In the genomic region with DNA sequence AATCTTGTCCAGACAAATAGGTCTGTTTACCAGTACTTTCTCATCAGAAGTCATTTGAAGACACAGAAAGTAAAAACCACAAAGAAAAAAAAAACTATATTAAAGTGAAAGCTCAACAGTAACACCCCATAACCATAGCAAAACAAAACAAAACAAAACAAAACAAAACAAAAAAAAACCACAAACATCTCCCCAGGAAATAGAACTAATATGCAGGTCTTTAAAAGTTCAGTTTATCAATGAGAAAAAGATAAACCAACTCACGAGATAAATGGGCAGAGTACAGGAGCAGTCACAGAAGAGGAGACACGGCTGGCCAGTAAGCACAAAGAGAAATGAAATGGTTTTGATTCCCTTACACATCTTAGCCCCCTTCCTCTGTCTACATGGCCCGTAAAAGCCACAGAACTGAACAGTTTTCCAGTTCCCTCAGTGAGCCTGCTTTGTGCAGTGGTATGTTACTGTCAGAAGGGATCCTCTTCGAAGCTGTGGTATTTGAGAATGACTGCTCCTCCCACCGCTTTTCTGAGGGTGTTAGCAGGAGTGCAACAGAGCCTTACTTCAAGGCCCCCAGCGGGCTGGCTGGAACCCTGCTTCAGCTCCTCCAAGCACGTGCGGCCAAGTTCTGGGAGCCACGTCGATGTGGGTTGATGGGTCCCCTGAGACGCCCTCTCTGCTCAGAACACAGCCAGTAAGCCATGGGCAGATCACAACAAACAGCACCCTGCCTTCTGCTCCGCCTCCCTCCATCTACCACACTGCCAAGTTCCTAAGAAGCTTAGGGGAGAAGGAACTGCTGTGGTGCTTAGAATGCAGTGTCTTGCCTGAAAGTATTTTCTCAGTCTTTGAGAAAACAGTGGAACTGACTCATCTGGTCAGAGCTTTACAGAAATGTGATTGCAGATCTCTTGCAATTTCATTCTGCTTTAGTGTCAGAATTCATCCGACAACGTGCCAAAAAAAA, we compare ENCODE assay signal across 1 cellular context.
TF ChIP-seq lines count a peak whose summit lies in the region.

No MANE protein-coding gene starts in this region.

TF ChIP-seq in HEK293, 187 proteins besides CTCF, POLR2A, EP300 and RAD21 (continued from another document and continues in another):
- TF ChIP-seq ZBTB20 (tag by site-specific recombination; IDR thresholded peaks at IDR 0.05) (peak; percentile 69), ZNF600 (tag by site-specific recombination; IDR thresholded peaks at IDR 0.05) (peak; percentile 92), ZNF292 (tag by site-specific recombination; IDR thresholded peaks at IDR 0.05; ENCODE audit: borderline replicate concordance, low read depth) (no peak), ZNF777 (tag by site-specific recombination; IDR thresholded peaks at IDR 0.05; ENCODE audit: borderline replicate concordance) (0 out of 2 replicates have a peak, but pooled peaks have one; percentile 25), PRDM1 (tag by site-specific recombination; IDR thresholded peaks at IDR 0.05) (peak; percentile 84), SETDB1 (IDR thresholded peaks at IDR 0.05; ENCODE audit: insufficient read length, low read length) (no peak), YY2 (tag by site-specific recombination; IDR thresholded peaks at IDR 0.05) (no peak), GLIS1 (tag by site-specific recombination; IDR thresholded peaks at IDR 0.05) (peak; percentile 90), FEZF1 (tag by site-specific recombination; IDR thresholded peaks at IDR 0.05) (no peak), TCF7L2 (IDR thresholded peaks at IDR 0.05; ENCODE audit: borderline replicate concordance, low read depth, low read length) (no peak), MYNN (tag by site-specific recombination; IDR thresholded peaks at IDR 0.05; ENCODE audit: borderline replicate concordance) (no peak), ZNF76 (tag by site-specific recombination; IDR thresholded peaks at IDR 0.05; ENCODE audit: borderline replicate concordance, low read depth) (peak; percentile 13; the same call in 1 of the 2 replicates), ZNF621 (tag by site-specific recombination; IDR thresholded peaks at IDR 0.05) (no peak), ZNF558 (tag by site-specific recombination; IDR thresholded peaks at IDR 0.05) (no peak), ZNF530 (tag by site-specific recombination; IDR thresholded peaks at IDR 0.05; ENCODE audit: low read depth) (no peak), ZNF37A (tag by site-specific recombination; IDR thresholded peaks at IDR 0.05) (no peak), ZNF664 (tag by site-specific recombination; IDR thresholded peaks at IDR 0.05) (no peak), ZXDB (tag by site-specific recombination; IDR thresholded peaks at IDR 0.05) (no peak), ZNF548 (tag by site-specific recombination; IDR thresholded peaks at IDR 0.05) (no peak), SP7 (tag by site-specific recombination; IDR thresholded peaks at IDR 0.05) (peak; percentile 73), OSR2 (tag by site-specific recombination; IDR thresholded peaks at IDR 0.05) (peak; percentile 73), RBAK (tag by site-specific recombination; IDR thresholded peaks at IDR 0.05) (no peak), ZNF266 (tag by site-specific recombination; IDR thresholded peaks at IDR 0.05; ENCODE audit: low read depth) (no peak), ZNF626 (tag by site-specific recombination; IDR thresholded peaks at IDR 0.05) (no peak), ZNF423 (tag by site-specific recombination; IDR thresholded peaks at IDR 0.05) (peak; percentile 78), SP3 (tag by site-specific recombination; IDR thresholded peaks at IDR 0.05) (no peak; the same call in 1 of the 2 replicates), ZNF248 (tag by site-specific recombination; IDR thresholded peaks at IDR 0.05) (no peak), ZNF670 (tag by site-specific recombination; IDR thresholded peaks at IDR 0.05; ENCODE audit: low read depth) (no peak)
- TF ChIP-seq, protein P1, sequence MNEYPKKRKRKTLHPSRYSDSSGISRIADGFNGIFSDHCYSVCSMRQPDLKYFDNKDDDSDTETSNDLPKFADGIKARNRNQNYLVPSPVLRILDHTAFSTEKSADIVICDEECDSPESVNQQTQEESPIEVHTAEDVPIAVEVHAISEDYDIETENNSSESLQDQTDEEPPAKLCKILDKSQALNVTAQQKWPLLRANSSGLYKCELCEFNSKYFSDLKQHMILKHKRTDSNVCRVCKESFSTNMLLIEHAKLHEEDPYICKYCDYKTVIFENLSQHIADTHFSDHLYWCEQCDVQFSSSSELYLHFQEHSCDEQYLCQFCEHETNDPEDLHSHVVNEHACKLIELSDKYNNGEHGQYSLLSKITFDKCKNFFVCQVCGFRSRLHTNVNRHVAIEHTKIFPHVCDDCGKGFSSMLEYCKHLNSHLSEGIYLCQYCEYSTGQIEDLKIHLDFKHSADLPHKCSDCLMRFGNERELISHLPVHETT (tag by site-specific recombination; IDR thresholded peaks at IDR 0.05): no peak
- TF ChIP-seq, protein P2, sequence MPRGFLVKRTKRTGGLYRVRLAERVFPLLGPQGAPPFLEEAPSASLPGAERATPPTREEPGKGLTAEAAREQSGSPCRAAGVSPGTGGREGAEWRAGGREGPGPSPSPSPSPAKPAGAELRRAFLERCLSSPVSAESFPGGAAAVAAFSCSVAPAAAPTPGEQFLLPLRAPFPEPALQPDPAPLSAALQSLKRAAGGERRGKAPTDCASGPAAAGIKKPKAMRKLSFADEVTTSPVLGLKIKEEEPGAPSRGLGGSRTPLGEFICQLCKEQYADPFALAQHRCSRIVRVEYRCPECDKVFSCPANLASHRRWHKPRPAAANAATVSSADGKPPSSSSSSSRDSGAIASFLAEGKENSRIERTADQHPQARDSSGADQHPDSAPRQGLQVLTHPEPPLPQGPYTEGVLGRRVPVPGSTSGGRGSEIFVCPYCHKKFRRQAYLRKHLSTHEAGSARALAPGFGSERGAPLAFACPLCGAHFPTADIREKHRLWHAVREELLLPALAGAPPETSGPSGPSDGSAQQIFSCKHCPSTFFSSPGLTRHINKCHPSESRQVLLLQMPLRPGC (tag by site-specific recombination; IDR thresholded peaks at IDR 0.05): no peak
- TF ChIP-seq, protein P3, sequence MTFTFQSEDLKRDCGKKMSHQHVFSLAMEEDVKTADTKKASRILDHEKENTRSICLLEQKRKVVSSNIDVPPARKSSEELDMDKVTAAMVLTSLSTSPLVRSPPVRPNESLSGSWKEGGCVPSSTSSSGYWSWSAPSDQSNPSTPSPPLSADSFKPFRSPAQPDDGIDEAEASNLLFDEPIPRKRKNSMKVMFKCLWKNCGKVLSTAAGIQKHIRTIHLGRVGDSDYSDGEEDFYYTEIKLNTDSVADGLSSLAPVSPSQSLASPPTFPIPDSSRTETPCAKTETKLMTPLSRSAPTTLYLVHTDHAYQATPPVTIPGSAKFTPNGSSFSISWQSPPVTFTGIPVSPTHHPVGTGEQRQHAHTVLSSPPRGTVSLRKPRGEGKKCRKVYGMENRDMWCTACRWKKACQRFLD (tag by site-specific recombination; IDR thresholded peaks at IDR 0.05): no peak
- TF ChIP-seq, protein P4, sequence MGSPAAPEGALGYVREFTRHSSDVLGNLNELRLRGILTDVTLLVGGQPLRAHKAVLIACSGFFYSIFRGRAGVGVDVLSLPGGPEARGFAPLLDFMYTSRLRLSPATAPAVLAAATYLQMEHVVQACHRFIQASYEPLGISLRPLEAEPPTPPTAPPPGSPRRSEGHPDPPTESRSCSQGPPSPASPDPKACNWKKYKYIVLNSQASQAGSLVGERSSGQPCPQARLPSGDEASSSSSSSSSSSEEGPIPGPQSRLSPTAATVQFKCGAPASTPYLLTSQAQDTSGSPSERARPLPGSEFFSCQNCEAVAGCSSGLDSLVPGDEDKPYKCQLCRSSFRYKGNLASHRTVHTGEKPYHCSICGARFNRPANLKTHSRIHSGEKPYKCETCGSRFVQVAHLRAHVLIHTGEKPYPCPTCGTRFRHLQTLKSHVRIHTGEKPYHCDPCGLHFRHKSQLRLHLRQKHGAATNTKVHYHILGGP (tag by site-specific recombination; IDR thresholded peaks at IDR 0.05): no peak
- TF ChIP-seq, protein P5, sequence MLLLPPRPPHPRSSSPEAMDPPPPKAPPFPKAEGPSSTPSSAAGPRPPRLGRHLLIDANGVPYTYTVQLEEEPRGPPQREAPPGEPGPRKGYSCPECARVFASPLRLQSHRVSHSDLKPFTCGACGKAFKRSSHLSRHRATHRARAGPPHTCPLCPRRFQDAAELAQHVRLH (tag by site-specific recombination; IDR thresholded peaks at IDR 0.05): no peak
- TF ChIP-seq, protein P6, sequence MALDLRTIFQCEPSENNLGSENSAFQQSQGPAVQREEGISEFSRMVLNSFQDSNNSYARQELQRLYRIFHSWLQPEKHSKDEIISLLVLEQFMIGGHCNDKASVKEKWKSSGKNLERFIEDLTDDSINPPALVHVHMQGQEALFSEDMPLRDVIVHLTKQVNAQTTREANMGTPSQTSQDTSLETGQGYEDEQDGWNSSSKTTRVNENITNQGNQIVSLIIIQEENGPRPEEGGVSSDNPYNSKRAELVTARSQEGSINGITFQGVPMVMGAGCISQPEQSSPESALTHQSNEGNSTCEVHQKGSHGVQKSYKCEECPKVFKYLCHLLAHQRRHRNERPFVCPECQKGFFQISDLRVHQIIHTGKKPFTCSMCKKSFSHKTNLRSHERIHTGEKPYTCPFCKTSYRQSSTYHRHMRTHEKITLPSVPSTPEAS (tag by site-specific recombination; IDR thresholded peaks at IDR 0.05): 0 out of 2 replicates have a peak, but pooled peaks have one; percentile 26
- TF ChIP-seq, protein P7, sequence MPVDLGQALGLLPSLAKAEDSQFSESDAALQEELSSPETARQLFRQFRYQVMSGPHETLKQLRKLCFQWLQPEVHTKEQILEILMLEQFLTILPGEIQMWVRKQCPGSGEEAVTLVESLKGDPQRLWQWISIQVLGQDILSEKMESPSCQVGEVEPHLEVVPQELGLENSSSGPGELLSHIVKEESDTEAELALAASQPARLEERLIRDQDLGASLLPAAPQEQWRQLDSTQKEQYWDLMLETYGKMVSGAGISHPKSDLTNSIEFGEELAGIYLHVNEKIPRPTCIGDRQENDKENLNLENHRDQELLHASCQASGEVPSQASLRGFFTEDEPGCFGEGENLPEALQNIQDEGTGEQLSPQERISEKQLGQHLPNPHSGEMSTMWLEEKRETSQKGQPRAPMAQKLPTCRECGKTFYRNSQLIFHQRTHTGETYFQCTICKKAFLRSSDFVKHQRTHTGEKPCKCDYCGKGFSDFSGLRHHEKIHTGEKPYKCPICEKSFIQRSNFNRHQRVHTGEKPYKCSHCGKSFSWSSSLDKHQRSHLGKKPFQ (tag by site-specific recombination; IDR thresholded peaks at IDR 0.05): no peak
- TF ChIP-seq, protein P8, sequence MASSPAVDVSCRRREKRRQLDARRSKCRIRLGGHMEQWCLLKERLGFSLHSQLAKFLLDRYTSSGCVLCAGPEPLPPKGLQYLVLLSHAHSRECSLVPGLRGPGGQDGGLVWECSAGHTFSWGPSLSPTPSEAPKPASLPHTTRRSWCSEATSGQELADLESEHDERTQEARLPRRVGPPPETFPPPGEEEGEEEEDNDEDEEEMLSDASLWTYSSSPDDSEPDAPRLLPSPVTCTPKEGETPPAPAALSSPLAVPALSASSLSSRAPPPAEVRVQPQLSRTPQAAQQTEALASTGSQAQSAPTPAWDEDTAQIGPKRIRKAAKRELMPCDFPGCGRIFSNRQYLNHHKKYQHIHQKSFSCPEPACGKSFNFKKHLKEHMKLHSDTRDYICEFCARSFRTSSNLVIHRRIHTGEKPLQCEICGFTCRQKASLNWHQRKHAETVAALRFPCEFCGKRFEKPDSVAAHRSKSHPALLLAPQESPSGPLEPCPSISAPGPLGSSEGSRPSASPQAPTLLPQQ (tag by site-specific recombination; IDR thresholded peaks at IDR 0.05): peak; percentile 78
- TF ChIP-seq, protein P9, sequence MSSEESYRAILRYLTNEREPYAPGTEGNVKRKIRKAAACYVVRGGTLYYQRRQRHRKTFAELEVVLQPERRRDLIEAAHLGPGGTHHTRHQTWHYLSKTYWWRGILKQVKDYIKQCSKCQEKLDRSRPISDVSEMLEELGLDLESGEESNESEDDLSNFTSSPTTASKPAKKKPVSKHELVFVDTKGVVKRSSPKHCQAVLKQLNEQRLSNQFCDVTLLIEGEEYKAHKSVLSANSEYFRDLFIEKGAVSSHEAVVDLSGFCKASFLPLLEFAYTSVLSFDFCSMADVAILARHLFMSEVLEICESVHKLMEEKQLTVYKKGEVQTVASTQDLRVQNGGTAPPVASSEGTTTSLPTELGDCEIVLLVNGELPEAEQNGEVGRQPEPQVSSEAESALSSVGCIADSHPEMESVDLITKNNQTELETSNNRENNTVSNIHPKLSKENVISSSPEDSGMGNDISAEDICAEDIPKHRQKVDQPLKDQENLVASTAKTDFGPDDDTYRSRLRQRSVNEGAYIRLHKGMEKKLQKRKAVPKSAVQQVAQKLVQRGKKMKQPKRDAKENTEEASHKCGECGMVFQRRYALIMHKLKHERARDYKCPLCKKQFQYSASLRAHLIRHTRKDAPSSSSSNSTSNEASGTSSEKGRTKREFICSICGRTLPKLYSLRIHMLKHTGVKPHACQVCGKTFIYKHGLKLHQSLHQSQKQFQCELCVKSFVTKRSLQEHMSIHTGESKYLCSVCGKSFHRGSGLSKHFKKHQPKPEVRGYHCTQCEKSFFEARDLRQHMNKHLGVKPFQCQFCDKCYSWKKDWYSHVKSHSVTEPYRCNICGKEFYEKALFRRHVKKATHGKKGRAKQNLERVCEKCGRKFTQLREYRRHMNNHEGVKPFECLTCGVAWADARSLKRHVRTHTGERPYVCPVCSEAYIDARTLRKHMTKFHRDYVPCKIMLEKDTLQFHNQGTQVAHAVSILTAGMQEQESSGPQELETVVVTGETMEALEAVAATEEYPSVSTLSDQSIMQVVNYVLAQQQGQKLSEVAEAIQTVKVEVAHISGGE (tag by site-specific recombination; conservative IDR thresholded peaks at IDR 0.05; ENCODE audit: low read depth): no peak
- TF ChIP-seq, protein P10, sequence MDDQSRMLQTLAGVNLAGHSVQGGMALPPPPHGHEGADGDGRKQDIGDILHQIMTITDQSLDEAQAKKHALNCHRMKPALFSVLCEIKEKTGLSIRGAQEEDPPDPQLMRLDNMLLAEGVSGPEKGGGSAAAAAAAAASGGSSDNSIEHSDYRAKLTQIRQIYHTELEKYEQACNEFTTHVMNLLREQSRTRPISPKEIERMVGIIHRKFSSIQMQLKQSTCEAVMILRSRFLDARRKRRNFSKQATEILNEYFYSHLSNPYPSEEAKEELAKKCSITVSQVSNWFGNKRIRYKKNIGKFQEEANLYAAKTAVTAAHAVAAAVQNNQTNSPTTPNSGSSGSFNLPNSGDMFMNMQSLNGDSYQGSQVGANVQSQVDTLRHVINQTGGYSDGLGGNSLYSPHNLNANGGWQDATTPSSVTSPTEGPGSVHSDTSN (CRISPR knock-in tag; IDR thresholded peaks at IDR 0.05): 0 out of 2 replicates have a peak, but pooled peaks have one; percentile 39
- TF ChIP-seq, protein P11, sequence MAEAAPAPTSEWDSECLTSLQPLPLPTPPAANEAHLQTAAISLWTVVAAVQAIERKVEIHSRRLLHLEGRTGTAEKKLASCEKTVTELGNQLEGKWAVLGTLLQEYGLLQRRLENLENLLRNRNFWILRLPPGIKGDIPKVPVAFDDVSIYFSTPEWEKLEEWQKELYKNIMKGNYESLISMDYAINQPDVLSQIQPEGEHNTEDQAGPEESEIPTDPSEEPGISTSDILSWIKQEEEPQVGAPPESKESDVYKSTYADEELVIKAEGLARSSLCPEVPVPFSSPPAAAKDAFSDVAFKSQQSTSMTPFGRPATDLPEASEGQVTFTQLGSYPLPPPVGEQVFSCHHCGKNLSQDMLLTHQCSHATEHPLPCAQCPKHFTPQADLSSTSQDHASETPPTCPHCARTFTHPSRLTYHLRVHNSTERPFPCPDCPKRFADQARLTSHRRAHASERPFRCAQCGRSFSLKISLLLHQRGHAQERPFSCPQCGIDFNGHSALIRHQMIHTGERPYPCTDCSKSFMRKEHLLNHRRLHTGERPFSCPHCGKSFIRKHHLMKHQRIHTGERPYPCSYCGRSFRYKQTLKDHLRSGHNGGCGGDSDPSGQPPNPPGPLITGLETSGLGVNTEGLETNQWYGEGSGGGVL (tag by site-specific recombination; IDR thresholded peaks at IDR 0.05): peak; percentile 27; the same call in 1 of the 2 replicates
